Comparison of ENCODE assay signal across 11 cellular contexts in genomic region chr7:112930787-112931186, GRCh38.
DNase-seq lines count a peak whose midpoint lies in the region; ATAC-seq, FAIRE-seq and TF ChIP-seq lines count a peak whose summit lies in the region.
"Had no signal": no experiment of that assay in that cellular context is flagged by ENCODE, and none has a peak within 500 bp of the region (broad histone marks: within the 10 kb centered on the region; RNA-seq: fewer than 3 reads in every experiment).

No MANE protein-coding gene starts in this region.

- no peaks in the 10 kb centered on the region for H3K36me3 ChIP-seq in bronchial epithelial cell (ENCODE audit: control insufficient read depth, insufficient read depth, low read length)
- H3K36me3 ChIP-seq: esophagus muscularis mucosa had no signal

- no peaks in the 10 kb centered on the region for H3K27me3 ChIP-seq in bronchial epithelial cell (ENCODE audit: control insufficient read depth, insufficient read depth, low read length)
- H3K27me3 ChIP-seq: esophagus muscularis mucosa had no signal

- H3K4me3 ChIP-seq in bronchial epithelial cell (ENCODE audit: low read depth, low read length) = no peak overlapping the region
- H3K4me3 ChIP-seq: esophagus muscularis mucosa had no signal

- peak; percentile 68 for FAIRE-seq in bronchial epithelial cell (lab: Jason Lieb, UNC)

- DNase-seq in COLO829 (ENCODE audit: low spot score) (peak; percentile 92), MV-4-11 (lab: John Stamatoyannopoulos, UW) (peak; percentile 68), bronchial epithelial cell (ENCODE audit: low read depth) (peak; percentile 34), midbrain (lab: John Stamatoyannopoulos, UW) (peak; percentile 82), GM19240 (ENCODE audit: insufficient read length, low spot score) (no peak), NCI-H2107 treated with DMSO at 0.1 percent for 48 hours (lab: John Stamatoyannopoulos, UW; ENCODE audit: unreplicated experiment) (no peak)
- no peak for DNase-seq in activated T-cell treated with anti-CD3 and anti-CD28 coated beads, Interleukin-2, amount 50 U/mL, for 48 hours
- DNase-seq: activated naive CD4-positive, alpha-beta T cell treated with anti-CD3 and anti-CD28 coated beads, Interleukin-2, amount 10 ng/mL, durations not matched to agents 7 days and 5 days; stimulated activated CD4-positive, alpha-beta T cell treated with anti-CD3 and anti-CD28 coated beads, Interleukin-2, amount 100 ng/mL, for 48 hours had no signal

- ATAC-seq in HG03469 (IDR thresholded peaks at IDR 0.05; ENCODE audit: unreplicated experiment) = no peak

- no peak for TF ChIP-seq CTCF in bronchial epithelial cell (IDR thresholded peaks at IDR 0.05; ENCODE audit: insufficient read depth, low read length, severe bottlenecking)

Comparison
In these comparisons a context has a peak if more than half of its experiments do, and no peak if none do; other contexts are left out.
1. DNase-seq: peak in COLO829 (single experiment), MV-4-11 (single experiment), bronchial epithelial cell (single experiment) and midbrain (single experiment); none in activated T-cell treated with anti-CD3 and anti-CD28 coated beads, Interleukin-2, amount 50 U/mL, for 48 hours (0 of 2), GM19240 (single experiment) and NCI-H2107 treated with DMSO at 0.1 percent for 48 hours (single experiment).